6 cellular contexts compared by ENCODE assay signal in genomic region chr7:69585169-69585568, GRCh38.
"Had no signal": no experiment of that assay in that cellular context is flagged by ENCODE, and none has a peak within 500 bp of the region (broad histone marks: within the 10 kb centered on the region; RNA-seq: fewer than 3 reads in every experiment).

No MANE protein-coding gene starts in this region.

- DNase-seq: H7, IMR-90, KG1 had no signal

- ATAC-seq: GM23338, HCT116, K562 had no signal
